ENCODE assay signal across 27 cellular contexts in genomic region chr21:14607262-14607661, GRCh38.
"Had no signal": no experiment of that assay in that cellular context is flagged by ENCODE, and none has a peak within 500 bp of the region (broad histone marks: within the 10 kb centered on the region; RNA-seq: fewer than 3 reads in every experiment).

No MANE protein-coding gene starts in this region.

- DNase-seq: islet precursor cell; left ventricle myocardium inferior; mesendoderm; naive B cell; nephron progenitor cell; occipital lobe; psoas muscle; stimulated activated CD4-positive, alpha-beta T cell treated with anti-CD3 and anti-CD28 coated beads, Interleukin-12 subunit alpha, Interleukin-12 subunit beta, amount 100 ng/mL, for 4 hours; stimulated activated CD4-positive, alpha-beta T cell treated with anti-CD3 and anti-CD28 coated beads, Interleukin-15, amount 100 ng/mL, for 24 hours; stimulated activated CD4-positive, alpha-beta T cell treated with anti-CD3 and anti-CD28 coated beads, Interleukin-2, amount 100 ng/mL, for 24 hours; stimulated activated CD4-positive, alpha-beta T cell treated with anti-CD3 and anti-CD28 coated beads, Interleukin-4, amount 100 ng/mL, for 1 hour; stimulated activated naive CD4-positive, alpha-beta T cell; tibial artery; trophoblast cell; upper lobe of right lung had no signal

- H3K27me3 Mint-ChIP-seq: naive B cell; stimulated activated naive CD8-positive, alpha-beta T cell treated with anti-CD3 and anti-CD28 coated beads, Interleukin-15, Interleukin-2, amounts not matched to agents 100 ng/mL and 50 ng/mL, for 24 hours had no signal

- H3K36me3 Mint-ChIP-seq: mesothelial cell of epicardium, neural progenitor cell had no signal

- H2AFZ ChIP-seq: hepatocyte, neural progenitor cell, parathyroid adenoma had no signal

- H3K4me3 ChIP-seq: hepatocyte, left ventricle myocardium inferior, lung, neural progenitor cell, psoas muscle, skin epidermis, suprapubic skin, thoracic aorta, tibial artery, upper lobe of right lung had no signal

- H3K27ac Mint-ChIP-seq: mesothelial cell of epicardium; nephron progenitor cell; neural progenitor cell; stimulated activated naive CD8-positive, alpha-beta T cell treated with anti-CD3 and anti-CD28 coated beads, Interleukin-15, Interleukin-2, amounts not matched to agents 100 ng/mL and 50 ng/mL, for 24 hours had no signal

- FAIRE-seq: urothelium cell line had no signal

- H3K4me1 Mint-ChIP-seq: nephron progenitor cell had no signal

- H3K79me2 ChIP-seq: hepatocyte, parathyroid adenoma had no signal

- ATAC-seq: psoas muscle, sciatic nerve, upper lobe of right lung had no signal

- H3K36me3 ChIP-seq: left ventricle myocardium inferior, neural progenitor cell, neutrophil, suprapubic skin, thoracic aorta, tibial artery, upper lobe of right lung had no signal

- H3K9me3 ChIP-seq: neutrophil, psoas muscle, thoracic aorta, tibial artery, upper lobe of right lung had no signal

- H3K9me3 Mint-ChIP-seq: nephron progenitor cell had no signal

- H3K4me1 ChIP-seq: left ventricle myocardium inferior, neural progenitor cell, parathyroid adenoma, psoas muscle, suprapubic skin, upper lobe of right lung had no signal

- H3K4me2 ChIP-seq: hepatocyte, neural progenitor cell had no signal

- H3K27me3 ChIP-seq: hepatocyte, neural progenitor cell, neutrophil, suprapubic skin, tibial artery, upper lobe of right lung had no signal

- H3K9ac ChIP-seq: neural progenitor cell, parathyroid adenoma had no signal

- H3K4me3 Mint-ChIP-seq: mesothelial cell of epicardium; naive B cell; nephron progenitor cell; neural progenitor cell; stimulated activated naive CD8-positive, alpha-beta T cell treated with anti-CD3 and anti-CD28 coated beads, Interleukin-15, Interleukin-2, amounts not matched to agents 100 ng/mL and 50 ng/mL, for 24 hours had no signal

- H3K27ac ChIP-seq: hepatocyte, left ventricle myocardium inferior, neural progenitor cell, neutrophil, parathyroid adenoma, psoas muscle, skin epidermis, suprapubic skin, thoracic aorta, tibial artery, upper lobe of right lung had no signal
